1 cellular context compared by ENCODE assay signal in the genomic region with DNA sequence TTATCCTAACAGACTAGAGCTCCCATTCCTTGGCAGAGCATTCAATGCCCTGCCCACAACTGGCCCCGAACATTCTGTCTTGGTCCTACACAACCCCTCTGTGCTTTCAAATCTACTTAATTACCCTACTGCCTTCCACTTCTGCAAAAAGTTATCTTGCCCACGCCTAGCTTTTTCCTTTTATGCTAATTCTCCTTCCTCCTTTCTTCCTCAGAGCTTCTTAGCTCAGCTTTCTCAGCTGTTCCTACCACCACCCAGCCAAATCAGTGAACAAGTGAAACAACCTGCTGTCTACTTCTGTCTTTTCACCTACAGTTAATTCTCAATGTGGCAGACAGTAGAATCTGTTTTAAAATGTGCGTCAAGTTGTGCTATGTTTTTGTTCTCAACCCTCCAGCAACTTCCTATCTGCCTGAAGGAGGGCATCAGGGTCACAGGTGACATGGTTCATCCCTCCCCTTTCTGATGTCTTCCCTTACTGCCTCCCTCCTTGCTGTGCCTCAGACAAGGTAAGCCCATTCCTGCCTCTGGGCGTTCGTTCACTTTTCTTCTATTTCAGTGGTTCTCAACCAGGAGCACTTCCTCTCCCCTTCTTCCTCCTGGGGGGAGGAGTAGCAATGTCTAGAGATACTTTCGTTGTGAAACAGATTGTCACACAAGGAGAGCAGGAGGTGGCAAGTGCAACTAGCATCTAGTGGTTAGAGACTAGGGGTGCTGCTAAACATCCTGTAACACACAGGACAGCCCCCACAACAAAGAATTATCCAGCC.
TF ChIP-seq lines count a peak whose summit lies in the region.

No MANE protein-coding gene starts in this region.

TF ChIP-seq in GM12878, 131 proteins besides CTCF, POLR2A, EP300 and RAD21 (continued from another document and continues in another):
- TF ChIP-seq, protein P1, sequence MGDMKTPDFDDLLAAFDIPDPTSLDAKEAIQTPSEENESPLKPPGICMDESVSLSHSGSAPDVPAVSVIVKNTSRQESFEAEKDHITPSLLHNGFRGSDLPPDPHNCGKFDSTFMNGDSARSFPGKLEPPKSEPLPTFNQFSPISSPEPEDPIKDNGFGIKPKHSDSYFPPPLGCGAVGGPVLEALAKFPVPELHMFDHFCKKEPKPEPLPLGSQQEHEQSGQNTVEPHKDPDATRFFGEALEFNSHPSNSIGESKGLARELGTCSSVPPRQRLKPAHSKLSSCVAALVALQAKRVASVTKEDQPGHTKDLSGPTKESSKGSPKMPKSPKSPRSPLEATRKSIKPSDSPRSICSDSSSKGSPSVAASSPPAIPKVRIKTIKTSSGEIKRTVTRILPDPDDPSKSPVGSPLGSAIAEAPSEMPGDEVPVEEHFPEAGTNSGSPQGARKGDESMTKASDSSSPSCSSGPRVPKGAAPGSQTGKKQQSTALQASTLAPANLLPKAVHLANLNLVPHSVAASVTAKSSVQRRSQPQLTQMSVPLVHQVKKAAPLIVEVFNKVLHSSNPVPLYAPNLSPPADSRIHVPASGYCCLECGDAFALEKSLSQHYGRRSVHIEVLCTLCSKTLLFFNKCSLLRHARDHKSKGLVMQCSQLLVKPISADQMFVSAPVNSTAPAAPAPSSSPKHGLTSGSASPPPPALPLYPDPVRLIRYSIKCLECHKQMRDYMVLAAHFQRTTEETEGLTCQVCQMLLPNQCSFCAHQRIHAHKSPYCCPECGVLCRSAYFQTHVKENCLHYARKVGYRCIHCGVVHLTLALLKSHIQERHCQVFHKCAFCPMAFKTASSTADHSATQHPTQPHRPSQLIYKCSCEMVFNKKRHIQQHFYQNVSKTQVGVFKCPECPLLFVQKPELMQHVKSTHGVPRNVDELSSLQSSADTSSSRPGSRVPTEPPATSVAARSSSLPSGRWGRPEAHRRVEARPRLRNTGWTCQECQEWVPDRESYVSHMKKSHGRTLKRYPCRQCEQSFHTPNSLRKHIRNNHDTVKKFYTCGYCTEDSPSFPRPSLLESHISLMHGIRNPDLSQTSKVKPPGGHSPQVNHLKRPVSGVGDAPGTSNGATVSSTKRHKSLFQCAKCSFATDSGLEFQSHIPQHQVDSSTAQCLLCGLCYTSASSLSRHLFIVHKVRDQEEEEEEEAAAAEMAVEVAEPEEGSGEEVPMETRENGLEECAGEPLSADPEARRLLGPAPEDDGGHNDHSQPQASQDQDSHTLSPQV (IDR thresholded peaks at IDR 0.05): no peak
- TF ChIP-seq NR2F1 (conservative IDR thresholded peaks at IDR 0.05) (peak; percentile 73), USF1 (IDR thresholded peaks at IDR 0.05; ENCODE audit: borderline replicate concordance, extremely low read length, insufficient read depth, low read depth, low read length) (no peak), HDAC6 (IDR thresholded peaks at IDR 0.05; ENCODE audit: unreplicated experiment) (no peak), TCF7 (IDR thresholded peaks at IDR 0.05; ENCODE audit: borderline replicate concordance) (no peak), HDAC2 (IDR thresholded peaks at IDR 0.05) (no peak), NFYA (IDR thresholded peaks at IDR 0.05; ENCODE audit: borderline replicate concordance, low read depth, low read length) (no peak), POLR2AphosphoS5 (IDR thresholded peaks at IDR 0.05; ENCODE audit: low read length) (no peak), ETV6 (conservative IDR thresholded peaks at IDR 0.05 in 1 of 2, IDR thresholded peaks at IDR 0.05 in 1 of 2; ENCODE audit: borderline replicate concordance in 1 of 2, low read depth in 1 of 2) (peak in 1 of 2 experiments; percentile 86; a peak in 2 of 4 replicates), SUPT20H (IDR thresholded peaks at IDR 0.05; ENCODE audit: borderline replicate concordance, control insufficient read depth, low read depth, low read length) (no peak), REST (IDR thresholded peaks at IDR 0.05; ENCODE audit: low read depth, low read length) (no peak), CBFB (IDR thresholded peaks at IDR 0.05; ENCODE audit: low read depth) (no peak), BACH1 (IDR thresholded peaks at IDR 0.05; ENCODE audit: borderline replicate concordance) (no peak), IKZF2 (IDR thresholded peaks at IDR 0.05) (peak; percentile 78 to 79), NBN (IDR thresholded peaks at IDR 0.05) (no peak; the same call in 1 of the 2 replicates), HDGF (IDR thresholded peaks at IDR 0.05) (no peak), RBBP5 (conservative IDR thresholded peaks at IDR 0.05) (no peak), FOS (IDR thresholded peaks at IDR 0.05; ENCODE audit: borderline replicate concordance, extremely low read depth, insufficient read length) (no peak), RUNX3 (IDR thresholded peaks at IDR 0.05; ENCODE audit: low read length) (peak; percentile 60), LARP7 (IDR thresholded peaks at IDR 0.05) (no peak), CREB1 (IDR thresholded peaks at IDR 0.05; ENCODE audit: low read depth) (0 out of 2 replicates have a peak, but pooled peaks have one; percentile 10), GATAD2B (conservative IDR thresholded peaks at IDR 0.05; ENCODE audit: low read depth) (no peak; the same call in 1 of the 2 replicates), SMARCA5 (IDR thresholded peaks at IDR 0.05) (no peak), EED (IDR thresholded peaks at IDR 0.05; ENCODE audit: low read depth) (peak; percentile 89), BMI1 (IDR thresholded peaks at IDR 0.05; ENCODE audit: borderline replicate concordance) (no peak), PRDM15 (CRISPR knock-in tag; IDR thresholded peaks at IDR 0.05) (no peak), BHLHE40 (IDR thresholded peaks at IDR 0.05; ENCODE audit: borderline replicate concordance in 1 of 2, low read depth in 2 of 2, low read length in 1 of 2) (peak in 1 of 2 experiments; percentile 17; a peak in 1 of 4 replicates), NR2C1 (IDR thresholded peaks at IDR 0.05) (no peak), ATF7 (IDR thresholded peaks at IDR 0.05; ENCODE audit: low read depth) (0 out of 2 replicates have a peak, but pooled peaks have one; percentile 28)
- TF ChIP-seq, protein P2, sequence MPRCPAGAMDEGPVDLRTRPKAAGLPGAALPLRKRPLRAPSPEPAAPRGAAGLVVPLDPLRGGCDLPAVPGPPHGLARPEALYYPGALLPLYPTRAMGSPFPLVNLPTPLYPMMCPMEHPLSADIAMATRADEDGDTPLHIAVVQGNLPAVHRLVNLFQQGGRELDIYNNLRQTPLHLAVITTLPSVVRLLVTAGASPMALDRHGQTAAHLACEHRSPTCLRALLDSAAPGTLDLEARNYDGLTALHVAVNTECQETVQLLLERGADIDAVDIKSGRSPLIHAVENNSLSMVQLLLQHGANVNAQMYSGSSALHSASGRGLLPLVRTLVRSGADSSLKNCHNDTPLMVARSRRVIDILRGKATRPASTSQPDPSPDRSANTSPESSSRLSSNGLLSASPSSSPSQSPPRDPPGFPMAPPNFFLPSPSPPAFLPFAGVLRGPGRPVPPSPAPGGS (IDR thresholded peaks at IDR 0.05; ENCODE audit: borderline replicate concordance, insufficient read depth, low read depth, low read length, poor library complexity, severe bottlenecking): no peak
- TF ChIP-seq, protein P3, sequence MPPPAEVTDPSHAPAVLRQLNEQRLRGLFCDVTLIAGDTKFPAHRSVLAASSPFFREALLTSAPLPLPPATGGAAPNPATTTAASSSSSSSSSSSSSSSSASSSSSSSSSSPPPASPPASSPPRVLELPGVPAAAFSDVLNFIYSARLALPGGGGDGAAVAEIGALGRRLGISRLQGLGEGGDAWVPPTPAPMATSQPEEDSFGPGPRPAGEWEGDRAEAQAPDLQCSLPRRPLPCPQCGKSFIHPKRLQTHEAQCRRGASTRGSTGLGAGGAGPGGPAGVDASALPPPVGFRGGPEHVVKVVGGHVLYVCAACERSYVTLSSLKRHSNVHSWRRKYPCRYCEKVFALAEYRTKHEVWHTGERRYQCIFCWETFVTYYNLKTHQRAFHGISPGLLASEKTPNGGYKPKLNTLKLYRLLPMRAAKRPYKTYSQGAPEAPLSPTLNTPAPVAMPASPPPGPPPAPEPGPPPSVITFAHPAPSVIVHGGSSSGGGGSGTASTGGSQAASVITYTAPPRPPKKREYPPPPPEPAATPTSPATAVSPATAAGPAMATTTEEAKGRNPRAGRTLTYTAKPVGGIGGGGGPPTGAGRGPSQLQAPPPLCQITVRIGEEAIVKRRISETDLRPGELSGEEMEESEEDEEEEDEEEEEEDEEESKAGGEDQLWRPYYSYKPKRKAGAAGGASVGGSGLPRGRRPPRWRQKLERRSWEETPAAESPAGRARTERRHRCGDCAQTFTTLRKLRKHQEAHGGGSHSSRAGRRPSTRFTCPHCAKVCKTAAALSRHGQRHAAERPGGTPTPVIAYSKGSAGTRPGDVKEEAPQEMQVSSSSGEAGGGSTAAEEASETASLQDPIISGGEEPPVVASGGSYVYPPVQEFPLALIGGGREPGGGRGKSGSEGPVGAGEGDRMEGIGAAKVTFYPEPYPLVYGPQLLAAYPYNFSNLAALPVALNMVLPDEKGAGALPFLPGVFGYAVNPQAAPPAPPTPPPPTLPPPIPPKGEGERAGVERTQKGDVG (CRISPR knock-in tag; IDR thresholded peaks at IDR 0.05): no peak
- TF ChIP-seq, protein P4, sequence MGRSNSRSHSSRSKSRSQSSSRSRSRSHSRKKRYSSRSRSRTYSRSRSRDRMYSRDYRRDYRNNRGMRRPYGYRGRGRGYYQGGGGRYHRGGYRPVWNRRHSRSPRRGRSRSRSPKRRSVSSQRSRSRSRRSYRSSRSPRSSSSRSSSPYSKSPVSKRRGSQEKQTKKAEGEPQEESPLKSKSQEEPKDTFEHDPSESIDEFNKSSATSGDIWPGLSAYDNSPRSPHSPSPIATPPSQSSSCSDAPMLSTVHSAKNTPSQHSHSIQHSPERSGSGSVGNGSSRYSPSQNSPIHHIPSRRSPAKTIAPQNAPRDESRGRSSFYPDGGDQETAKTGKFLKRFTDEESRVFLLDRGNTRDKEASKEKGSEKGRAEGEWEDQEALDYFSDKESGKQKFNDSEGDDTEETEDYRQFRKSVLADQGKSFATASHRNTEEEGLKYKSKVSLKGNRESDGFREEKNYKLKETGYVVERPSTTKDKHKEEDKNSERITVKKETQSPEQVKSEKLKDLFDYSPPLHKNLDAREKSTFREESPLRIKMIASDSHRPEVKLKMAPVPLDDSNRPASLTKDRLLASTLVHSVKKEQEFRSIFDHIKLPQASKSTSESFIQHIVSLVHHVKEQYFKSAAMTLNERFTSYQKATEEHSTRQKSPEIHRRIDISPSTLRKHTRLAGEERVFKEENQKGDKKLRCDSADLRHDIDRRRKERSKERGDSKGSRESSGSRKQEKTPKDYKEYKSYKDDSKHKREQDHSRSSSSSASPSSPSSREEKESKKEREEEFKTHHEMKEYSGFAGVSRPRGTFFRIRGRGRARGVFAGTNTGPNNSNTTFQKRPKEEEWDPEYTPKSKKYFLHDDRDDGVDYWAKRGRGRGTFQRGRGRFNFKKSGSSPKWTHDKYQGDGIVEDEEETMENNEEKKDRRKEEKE (IDR thresholded peaks at IDR 0.05): no peak
